Comparison of ENCODE assay signal across 9 cellular contexts in the genomic region with DNA sequence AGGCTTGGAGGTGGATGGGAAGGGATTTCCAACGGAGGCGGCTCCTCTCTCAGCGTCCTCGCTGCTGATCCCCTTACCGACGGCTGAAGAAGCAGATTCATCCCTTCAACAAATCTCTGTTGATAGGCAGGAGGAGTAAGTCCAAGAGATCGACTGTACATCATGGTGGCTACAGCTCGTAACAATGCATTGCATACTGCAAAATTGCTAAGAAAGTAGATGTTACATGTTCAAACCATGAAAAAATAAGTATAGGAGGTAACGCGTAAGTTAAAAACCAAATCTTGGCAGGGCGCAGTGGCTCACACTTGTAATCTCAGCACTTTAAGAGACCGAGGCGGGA. TPM values are rescaled to one million over a fixed set of nuclear protein-coding genes. Genes with fewer than 3 reads are reported as not detected.
DNase-seq lines count a peak whose midpoint lies in the region; ATAC-seq, FAIRE-seq and TF ChIP-seq lines count a peak whose summit lies in the region.
"Had no signal": no experiment of that assay in that cellular context is flagged by ENCODE, and none has a peak within 500 bp of the region (broad histone marks: within the 10 kb centered on the region; RNA-seq: fewer than 3 reads in every experiment).

No MANE protein-coding gene starts in this region.

- H4K91ac ChIP-seq in IMR-90 (ENCODE audit: insufficient read depth, low read depth, low read length) (no peak overlapping the region), neuronal stem cell (ENCODE audit: low read depth, low read length, poor library complexity) (no peak overlapping the region)

- H3K79me2 ChIP-seq in K562 (ENCODE audit: control insufficient read depth, insufficient read depth, low read length), result peaks cover 44% of the 10 kb centered on the region

- H3K27me3 Mint-ChIP-seq in CD8-positive, alpha-beta T cell (ENCODE audit: low read depth), result peaks cover 15% of the 10 kb centered on the region

- no peak for ATAC-seq in CD8-positive, alpha-beta T cell
- ATAC-seq in IMR-90 (ENCODE audit: low read depth), result no peak
- ATAC-seq in K562, result no peak
- ATAC-seq in HG03521 (IDR thresholded peaks at IDR 0.05; ENCODE audit: unreplicated experiment), result no peak
- ATAC-seq in gastroesophageal sphincter, result no peak
- ATAC-seq in HG02798 (IDR thresholded peaks at IDR 0.05; ENCODE audit: poor library complexity, unreplicated experiment), result no peak

- dilution Hi-C loops in IMR-90 (cut with HindIII; ENCODE audit: low sequenced_read_pairs, unreplicated experiment), result no loop called here

- peak overlapping the region; percentile 86 for H3K4me3 Mint-ChIP-seq in CD8-positive, alpha-beta T cell

- H3K9me3 ChIP-seq in CD8-positive, alpha-beta T cell (ENCODE audit: low read length), result no peaks in the 10 kb centered on the region
- H3K9me3 ChIP-seq in IMR-90 (ENCODE audit: control insufficient read depth, insufficient read depth, low read length) (no peaks in the 10 kb centered on the region; the same call in 1 of the 2 replicates), K562 (replicated peaks; ENCODE audit: control insufficient read depth, insufficient read depth, low read depth, low read length) (peaks cover 6% of the 10 kb centered on the region; the same call in 1 of the 2 replicates), neuronal stem cell (replicated peaks in 1 of 2; ENCODE audit: control insufficient read depth in 2 of 2, insufficient read depth in 1 of 2, low read depth in 1 of 2, low read length in 2 of 2) (peaks cover 0 to 7% of the 10 kb centered on the region in 2 donors), gastroesophageal sphincter (no peaks in the 10 kb centered on the region)

- no peak for TF ChIP-seq CTCF in CD8-positive, alpha-beta T cell (IDR thresholded peaks at IDR 0.05)
- TF ChIP-seq CTCF in IMR-90 (conservative IDR thresholded peaks at IDR 0.05; ENCODE audit: low read depth, low read length) (no peak), K562 (IDR thresholded peaks at IDR 0.05 in 2 of 3, conservative IDR thresholded peaks at IDR 0.05 in 1 of 3; ENCODE audit: insufficient read depth in 2 of 3, low read depth in 1 of 3, low read length in 3 of 3) (no peak), gastroesophageal sphincter (IDR thresholded peaks at IDR 0.05) (no peak)

- TF ChIP-seq EP300 in K562 (IDR thresholded peaks at IDR 0.05; ENCODE audit: low read length) (no peak), gastroesophageal sphincter (IDR thresholded peaks at IDR 0.05) (no peak)

- H4K20me1 ChIP-seq in IMR-90 (ENCODE audit: insufficient read depth, low read length), result no peaks in the 10 kb centered on the region
- H4K20me1 ChIP-seq in K562 (replicated peaks; ENCODE audit: control insufficient read depth, insufficient read depth, low read length), result peaks cover 9% of the 10 kb centered on the region; the same call in 1 of the 2 replicates

- H3K27ac ChIP-seq in CD8-positive, alpha-beta T cell (ENCODE audit: low read depth, low read length), result no peak overlapping the region
- H3K27ac ChIP-seq in IMR-90 (ENCODE audit: insufficient read depth, low read length) (no peak overlapping the region), K562 (ENCODE audit: extremely low read depth, low read depth, low read length) (no peak overlapping the region), neuronal stem cell (replicated peaks; ENCODE audit: low read length) (no peak overlapping the region), gastroesophageal sphincter (peak overlapping the region in 1 of 4 donors; percentile 77)

- TF ChIP-seq RAD21 in IMR-90 (IDR thresholded peaks at IDR 0.05; ENCODE audit: low read length) (no peak), K562 (CRISPR knock-in tag; conservative IDR thresholded peaks at IDR 0.05 in 1 of 2, IDR thresholded peaks at IDR 0.05 in 1 of 2) (no peak)

- no peak overlapping the region for H4K8ac ChIP-seq in IMR-90 (ENCODE audit: low read depth in 2 of 2, low read length in 2 of 2)
- no peak overlapping the region for H4K8ac ChIP-seq in neuronal stem cell (ENCODE audit: low read depth, low read length)

- H3K79me1 ChIP-seq in IMR-90 (ENCODE audit: low read depth in 1 of 2, low read length in 2 of 2) (peaks cover 11 to 26% of the 10 kb centered on the region in 2 experiments; a peak in 3 of 4 replicates), neuronal stem cell (ENCODE audit: low read depth, low read length) (peaks cover 15% of the 10 kb centered on the region)

- H2BK20ac ChIP-seq in IMR-90 (ENCODE audit: low read depth, low read length), result no peak overlapping the region

- H3K4me1 Mint-ChIP-seq in CD8-positive, alpha-beta T cell (ENCODE audit: low read depth), result peaks cover 23% of the 10 kb centered on the region

- CTCF ChIA-PET in CD8-positive, alpha-beta T cell (lab: Charles Lee), result interaction anchor here (2.7 kb wide), 1 partner anchor 92 kb away, joined by 11 read pairs; no protein-coding TSS in a partner anchor
- CTCF ChIA-PET in IMR-90 (lab: Yijun Ruan, JAX) (no interaction called here), K562 (lab: Yijun Ruan, JAX; ENCODE audit: low intra/inter-chr PET ratio) (no interaction called here)

- H3K9me3 Mint-ChIP-seq in CD8-positive, alpha-beta T cell, result no peaks in the 10 kb centered on the region

- no peaks in the 10 kb centered on the region for H3K27me3 ChIP-seq in CD8-positive, alpha-beta T cell (ENCODE audit: insufficient read depth, low read length)
- H3K27me3 ChIP-seq in IMR-90 (ENCODE audit: control insufficient read depth, insufficient read depth, low read length) (no peaks in the 10 kb centered on the region), K562 (ENCODE audit: control insufficient read depth in 2 of 2, insufficient read depth in 2 of 2, low read length in 2 of 2) (peaks cover 11 to 21% of the 10 kb centered on the region in 2 experiments; a peak in 4 of 5 replicates), neuronal stem cell (ENCODE audit: control insufficient read depth in 3 of 3, insufficient read depth in 3 of 3, low read depth in 1 of 3, low read length in 3 of 3) (no peaks in the 10 kb centered on the region), gastroesophageal sphincter (peaks cover 16% of the 10 kb centered on the region)

- FAIRE-seq in K562 (lab: Jason Lieb, UNC), result no peak
- FAIRE-seq: colon had no signal

- in situ Hi-C loops in IMR-90 (cut with MboI; ENCODE audit: low sequenced_read_pairs), result no loop called here
- in situ Hi-C loops in K562 (cut with MboI), result no loop called here

- H2AK5ac ChIP-seq in IMR-90 (ENCODE audit: low read depth, low read length), result no peak overlapping the region
- no peak overlapping the region for H2AK5ac ChIP-seq in neuronal stem cell (ENCODE audit: low read depth, low read length)

- H2BK12ac ChIP-seq in neuronal stem cell (ENCODE audit: low read length), result no peak overlapping the region

- H3K23ac ChIP-seq in IMR-90 (ENCODE audit: low read depth, low read length), result no peak overlapping the region
- H3K23ac ChIP-seq in neuronal stem cell (ENCODE audit: low read depth, low read length, poor library complexity), result no peak overlapping the region

- H3K9ac ChIP-seq in IMR-90 (ENCODE audit: low read depth, low read length) (no peak overlapping the region), K562 (ENCODE audit: insufficient read depth in 1 of 2, low read depth in 2 of 2, low read length in 2 of 2) (no peak overlapping the region), neuronal stem cell (ENCODE audit: low read depth, low read length, poor library complexity) (no peak overlapping the region)

- no peaks in the 10 kb centered on the region for H3K36me3 ChIP-seq in CD8-positive, alpha-beta T cell (ENCODE audit: insufficient read depth, low read length)
- H3K36me3 ChIP-seq in IMR-90 (ENCODE audit: control insufficient read depth, insufficient read depth, low read length) (peaks cover 17% of the 10 kb centered on the region), K562 (ENCODE audit: control insufficient read depth, insufficient read depth, low read length) (peaks cover 29% of the 10 kb centered on the region), neuronal stem cell (replicated peaks in 1 of 2; ENCODE audit: control insufficient read depth in 2 of 2, insufficient read depth in 2 of 2, low read length in 2 of 2) (peaks cover 15 to 19% of the 10 kb centered on the region in 2 donors), gastroesophageal sphincter (peaks cover 0 to 19% of the 10 kb centered on the region in 2 donors)

- H2BK5ac ChIP-seq in IMR-90 (ENCODE audit: low read depth, low read length, poor library complexity, severe bottlenecking), result no peak overlapping the region
- H2BK5ac ChIP-seq in neuronal stem cell (ENCODE audit: low read length), result no peak overlapping the region

- POLR2A ChIA-PET in CD8-positive, alpha-beta T cell (lab: Charles Lee), result interaction anchor here (1.3 kb wide), 1 partner anchor 43 kb away, joined by 4 read pairs; the partner anchor contains the start of gene SGTA
- POLR2A ChIA-PET in IMR-90 (lab: Charles Lee; ENCODE audit: unreplicated experiment) (no interaction called here), K562 (lab: Yijun Ruan, JAX) (interaction anchor here (0.6 to 1.9 kb wide), 2 partner anchors 10 to 165 kb away, joined by 3 to 8 read pairs; no protein-coding TSS in a partner anchor)

- intact Hi-C loops in CD8-positive, alpha-beta T cell (cut with DNase I, micrococcal nuclease), result loop anchor here (1.0 kb wide), 5 partner anchors 9 to 504 kb away; partner anchors contain the start of genes GNG7 (in 2 of the 2), SGTA (in 2 of the 2), PLEKHJ1 (in 1 of the 2) and SF3A2 (in 1 of the 2)
- intact Hi-C loops in IMR-90 (cut with micrococcal nuclease) (loop anchor here (2.0 to 10.0 kb wide), 2 partner anchors 43 to 265 kb away; partner anchors contain the start of genes GADD45B and SGTA), K562 (cut with micrococcal nuclease) (loop anchor here (1.0 kb wide), 1 partner anchor 42 kb away; no protein-coding TSS in a partner anchor)

- H2AFZ ChIP-seq in IMR-90 (replicated peaks; ENCODE audit: low read length, poor library complexity) (peak overlapping the region; percentile 90), K562 (ENCODE audit: low read depth, low read length) (no peak overlapping the region), neuronal stem cell (ENCODE audit: low read length) (peak overlapping the region; percentile 82)

- H3K18ac ChIP-seq in IMR-90 (ENCODE audit: low read depth, low read length), result no peak overlapping the region
- no peak overlapping the region for H3K18ac ChIP-seq in neuronal stem cell (ENCODE audit: low read length)

- peaks cover 9% of the 10 kb centered on the region for H3K4me1 ChIP-seq in CD8-positive, alpha-beta T cell (ENCODE audit: insufficient read depth, low read length)
- H3K4me1 ChIP-seq in IMR-90 (ENCODE audit: control insufficient read depth, insufficient read depth, low read length) (no peaks in the 10 kb centered on the region; the same call in 1 of the 2 replicates), K562 (replicated peaks in 1 of 2; ENCODE audit: control insufficient read depth in 2 of 2, insufficient read depth in 2 of 2, low read length in 2 of 2) (peaks cover 5 to 14% of the 10 kb centered on the region in 2 experiments; a peak in 3 of 5 replicates), neuronal stem cell (ENCODE audit: control insufficient read depth in 2 of 2, insufficient read depth in 1 of 2, low read depth in 1 of 2, low read length in 2 of 2) (peaks cover 5 to 7% of the 10 kb centered on the region in 2 donors), gastroesophageal sphincter (peaks cover 0 to 21% (median 6%) of the 10 kb centered on the region in 3 donors)

- H2AK9ac ChIP-seq in IMR-90 (replicated peaks; ENCODE audit: low read depth, low read length, poor library complexity), result no peak overlapping the region

- no peak overlapping the region for H3K4me2 ChIP-seq in IMR-90 (ENCODE audit: low read depth, low read length)
- H3K4me2 ChIP-seq in K562 (ENCODE audit: insufficient read depth, low read length), result peak overlapping the region; percentile 46; the same call in 1 of the 2 replicates
- H3K4me2 ChIP-seq in neuronal stem cell (ENCODE audit: insufficient read depth, low read length, poor library complexity, severe bottlenecking), result no peak overlapping the region

- H3K14ac ChIP-seq in IMR-90 (replicated peaks; ENCODE audit: low read depth, low read length), result no peak overlapping the region
- no peak overlapping the region for H3K14ac ChIP-seq in neuronal stem cell (ENCODE audit: low read length)

- no peak overlapping the region for H3K4me3 ChIP-seq in CD8-positive, alpha-beta T cell (ENCODE audit: low read depth, low read length)
- H3K4me3 ChIP-seq in IMR-90 (ENCODE audit: insufficient read depth, low read depth, low read length), result no peak overlapping the region
- peak overlapping the region; percentile 99; the same call in 1 of the 2 replicates for H3K4me3 ChIP-seq in K562
- peak overlapping the region in 1 of 2 donors; percentile 30 for H3K4me3 ChIP-seq in neuronal stem cell (ENCODE audit: low read length in 2 of 2)
- H3K4me3 ChIP-seq in gastroesophageal sphincter, result no peak overlapping the region

- H3K4ac ChIP-seq in IMR-90 (ENCODE audit: low read depth, low read length), result no peak overlapping the region
- H3K4ac ChIP-seq in neuronal stem cell (ENCODE audit: low read length), result no peak overlapping the region

- no peak overlapping the region for H3K27ac Mint-ChIP-seq in CD8-positive, alpha-beta T cell

- H4K5ac ChIP-seq in IMR-90 (ENCODE audit: low read depth, low read length), result no peak overlapping the region

- peaks cover 24% of the 10 kb centered on the region for H3K36me3 Mint-ChIP-seq in CD8-positive, alpha-beta T cell

- H3K56ac ChIP-seq in IMR-90 (ENCODE audit: extremely low read depth, insufficient read depth, low read length), result no peak overlapping the region

- no peak for DNase-seq in CD8-positive, alpha-beta T cell
- DNase-seq in IMR-90 (no peak), K562 (ENCODE audit: extremely low read depth in 1 of 4, low spot score in 3 of 4) (no peak), neuronal stem cell (ENCODE audit: low spot score) (no peak), NCI-H69 (lab: John Stamatoyannopoulos, UW) (no peak)

- no peak overlapping the region for H2BK15ac ChIP-seq in IMR-90 (ENCODE audit: low read depth, low read length)
- no peak overlapping the region for H2BK15ac ChIP-seq in neuronal stem cell (ENCODE audit: low read length)

- H2BK120ac ChIP-seq in IMR-90 (ENCODE audit: low read depth, low read length) (no peak overlapping the region), neuronal stem cell (ENCODE audit: low read depth, low read length) (no peak overlapping the region)

- WGBS in IMR-90 (ENCODE audit: extremely low coverage in 2 of 2, insufficient read length in 1 of 2), 2 experiments, result no CpG with 5 or more reads among the region's 13 CpGs
- 48% methylated on average over 13 of the region's 13 CpGs for WGBS in K562 (ENCODE audit: insufficient coverage, low coverage, missing lambda C conversion rate)
- no CpG with 5 or more reads among the region's 13 CpGs for WGBS in neuronal stem cell (ENCODE audit: extremely low coverage in 2 of 2, insufficient read length in 2 of 2, insufficient replicate concordance in 1 of 2), 2 donors
- 38 to 67% methylated on average over 8 to 10 of the region's 13 CpGs for WGBS in gastroesophageal sphincter (ENCODE audit: low coverage in 1 of 2), 2 donors

- BruUV-seq in IMR-90 (replicated peaks; lab: Mats Ljungman, UMichigan) (no TSS peak), K562 (replicated peaks; lab: Mats Ljungman, UMichigan) (no TSS peak)

- TF ChIP-seq POLR2A in IMR-90 (IDR thresholded peaks at IDR 0.05; ENCODE audit: low read depth, low read length) (no peak), K562 (conservative IDR thresholded peaks at IDR 0.05) (no peak), gastroesophageal sphincter (IDR thresholded peaks at IDR 0.05) (no peak)

- 0 out of 2 replicates have a peak, but pooled peaks cover 2% of the 10 kb centered on the region for H3K9me1 ChIP-seq in IMR-90 (ENCODE audit: insufficient read depth, low read length)
- H3K9me1 ChIP-seq in K562 (ENCODE audit: control insufficient read depth, insufficient read depth, low read length), result no peaks in the 10 kb centered on the region

RNA-seq across cellular contexts. Expression of gene SLC39A3, which starts 0.5 kb away (rescaled TPM):
- 10 to 100 TPM; 11.7 to 12.0 TPM for total RNA-seq in CD8-positive, alpha-beta T cell
- total RNA-seq in IMR-90 (2012; rRNA removed) (12.4 and 12.8 TPM in 2 replicates), K562 (2014; rRNA removed) (161 and 172 TPM in 2 replicates), K562 (2014; rRNA removed; fragmentation: Illumina TruSeq; extraction: Trizol) (58.6 and 93.5 TPM in 2 replicates), K562 (2015; rRNA removed; fragmentation: Illumina TruSeq; extraction: Trizol) (87.1 and 91.3 TPM in 2 replicates), K562 (2021) (149 and 152 TPM in 2 replicates), gastroesophageal sphincter (10 to 100 TPM; 26.3 to 42.7 (median 30.7) TPM)
- polyA plus RNA-seq in IMR-90 (2012; rRNA removed) (38.2 and 45.1 TPM in 2 replicates), K562 (2011; rRNA removed) (127 and 145 TPM in 2 replicates), K562 (2014; fragmentation: Illumina TruSeq; extraction: Trizol) (215 and 268 TPM in 2 replicates), K562 (2014; fragmentation: Nextera tagmentation; extraction: Ambion mirVana) (1 to 10 TPM; 2.3 to 3.6 TPM), K562 (2014; rRNA removed) (165 and 173 TPM in 2 replicates)
- 47.7 and 51.5 TPM in 2 replicates for polyA plus RNA-seq in IMR-90 (2012; cell fraction: cytosol; rRNA removed)
- polyA plus RNA-seq in IMR-90 (2012; cell fraction: nucleus; rRNA removed; ENCODE audit: low replicate concordance), result 12.3 and 24.3 TPM in 2 replicates
- total RNA-seq in K562 (2011; cell fraction: chromatin; rRNA removed; ENCODE audit: low replicate concordance), result 117 and 251 TPM in 2 replicates
- total RNA-seq in K562 (2011; cell fraction: nucleolus; rRNA removed), result 298 and 302 TPM in 2 replicates
- 179 and 217 TPM in 2 replicates for total RNA-seq in K562 (2011; cell fraction: nucleoplasm; rRNA removed)
- polyA plus RNA-seq in K562 (2011; cell fraction: cytosol; rRNA removed), result 193 and 267 TPM in 2 replicates
- 120 and 140 TPM in 2 replicates for polyA plus RNA-seq in K562 (2011; cell fraction: nucleus; rRNA removed)
- 107 and 221 TPM in 2 replicates for polyA plus RNA-seq in K562 (2012)
- polyA minus RNA-seq in K562 (2011; rRNA and poly(A)+ RNA removed), result 62.5 and 83.9 TPM in 2 replicates
- polyA minus RNA-seq in K562 (2011; cell fraction: cytosol; rRNA and poly(A)+ RNA removed), result 76.8 and 77.8 TPM in 2 replicates
- polyA minus RNA-seq in K562 (2011; cell fraction: nucleus; rRNA and poly(A)+ RNA removed), result 36.1 and 44.7 TPM in 2 replicates
- 19.0 TPM for polyA plus RNA-seq in neuronal stem cell (2013, experiment 1 of 2)
- 19.4 TPM for polyA plus RNA-seq in neuronal stem cell (2013, experiment 2 of 2)

RNA-seq across cellular contexts. Expression of gene DIRAS1, which starts 19.1 kb away (rescaled TPM):
- under 1 TPM; 0.19 to 0.42 TPM for total RNA-seq in CD8-positive, alpha-beta T cell
- total RNA-seq in IMR-90 (2012; rRNA removed) (1.4 and 2.5 TPM in 2 replicates), K562 (2014; rRNA removed) (2.2 and 3.3 TPM in 2 replicates), K562 (2014; rRNA removed; fragmentation: Illumina TruSeq; extraction: Trizol) (2.3 TPM in 2 replicates), K562 (2015; rRNA removed; fragmentation: Illumina TruSeq; extraction: Trizol) (2.9 and 3.3 TPM in 2 replicates), K562 (2021) (12.0 and 12.8 TPM in 2 replicates), gastroesophageal sphincter (10 to 100 TPM in 3 of 4 donors, 1 to 10 TPM in 1; 4.7 to 25.8 (median 11.7) TPM)
- polyA plus RNA-seq in IMR-90 (2012; rRNA removed) (10.3 and 14.0 TPM in 2 replicates), K562 (2011; rRNA removed) (7.3 and 12.0 TPM in 2 replicates), K562 (2014; fragmentation: Illumina TruSeq; extraction: Trizol) (3.8 and 4.9 TPM in 2 replicates), K562 (2014; fragmentation: Nextera tagmentation; extraction: Ambion mirVana) (under 1 TPM; 0.11 to 0.18 TPM), K562 (2014; rRNA removed) (4.7 and 6.0 TPM in 2 replicates)
- 5.3 and 12.6 TPM in 2 replicates for polyA plus RNA-seq in IMR-90 (2012; cell fraction: cytosol; rRNA removed)
- 9.8 and 18.4 TPM in 2 replicates for polyA plus RNA-seq in IMR-90 (2012; cell fraction: nucleus; rRNA removed; ENCODE audit: low replicate concordance)
- total RNA-seq in K562 (2011; cell fraction: chromatin; rRNA removed; ENCODE audit: low replicate concordance), result 5.2 and 12.7 TPM in 2 replicates
- 5.7 and 6.5 TPM in 2 replicates for total RNA-seq in K562 (2011; cell fraction: nucleolus; rRNA removed)
- total RNA-seq in K562 (2011; cell fraction: nucleoplasm; rRNA removed), result 4.3 and 5.3 TPM in 2 replicates
- polyA plus RNA-seq in K562 (2011; cell fraction: cytosol; rRNA removed), result 8.0 and 16.3 TPM in 2 replicates
- 10.3 and 10.5 TPM in 2 replicates for polyA plus RNA-seq in K562 (2011; cell fraction: nucleus; rRNA removed)
- polyA plus RNA-seq in K562 (2012), result 5.1 and 7.3 TPM in 2 replicates
- polyA minus RNA-seq in K562 (2011; rRNA and poly(A)+ RNA removed), result 10.2 and 11.4 TPM in 2 replicates
- 8.0 and 8.7 TPM in 2 replicates for polyA minus RNA-seq in K562 (2011; cell fraction: cytosol; rRNA and poly(A)+ RNA removed)
- polyA minus RNA-seq in K562 (2011; cell fraction: nucleus; rRNA and poly(A)+ RNA removed), result 1.8 and 2.6 TPM in 2 replicates
- 3.1 TPM for polyA plus RNA-seq in neuronal stem cell (2013, experiment 1 of 2)
- 3.5 TPM for polyA plus RNA-seq in neuronal stem cell (2013, experiment 2 of 2)

RNA-seq across cellular contexts. Expression of gene GNG7, which starts 37.8 kb away (rescaled TPM):
- total RNA-seq in CD8-positive, alpha-beta T cell, result 1 to 10 TPM; 2.6 to 2.9 TPM
- total RNA-seq in IMR-90 (2012; rRNA removed) (under 0.01 TPM in 2 replicates), K562 (2014; rRNA removed) (0.09 TPM in 1 of 2 replicates, not detected in the other), K562 (2014; rRNA removed; fragmentation: Illumina TruSeq; extraction: Trizol) (0.04 TPM in 1 of 2 replicates, not detected in the other), K562 (2015; rRNA removed; fragmentation: Illumina TruSeq; extraction: Trizol) (0.04 TPM in 2 replicates), K562 (2021) (0.11 and 0.20 TPM in 2 replicates), gastroesophageal sphincter (10 to 100 TPM in 2 of 4 donors, 1 to 10 TPM in 2; 4.7 to 15.6 (median 9.2) TPM)
- polyA plus RNA-seq in IMR-90 (2012; rRNA removed) (0.19 and 0.21 TPM in 2 replicates), K562 (2011; rRNA removed) (0.08 and 0.12 TPM in 2 replicates), K562 (2014; fragmentation: Illumina TruSeq; extraction: Trizol) (0.04 TPM in 2 replicates), K562 (2014; fragmentation: Nextera tagmentation; extraction: Ambion mirVana) (under 1 TPM in 1 of 2 experiments, not detected in 1; 0.01 TPM), K562 (2014; rRNA removed) (0.07 TPM in 1 of 2 replicates, not detected in the other)
- 0.29 and 0.43 TPM in 2 replicates for polyA plus RNA-seq in IMR-90 (2012; cell fraction: cytosol; rRNA removed)
- 0.37 and 0.46 TPM in 2 replicates for polyA plus RNA-seq in IMR-90 (2012; cell fraction: nucleus; rRNA removed; ENCODE audit: low replicate concordance)
- 0.09 and 0.16 TPM in 2 replicates for total RNA-seq in K562 (2011; cell fraction: chromatin; rRNA removed; ENCODE audit: low replicate concordance)
- total RNA-seq in K562 (2011; cell fraction: nucleolus; rRNA removed), result under 0.01 and 0.13 TPM in 2 replicates
- total RNA-seq in K562 (2011; cell fraction: nucleoplasm; rRNA removed), result 0.15 TPM in 1 of 2 replicates, not detected in the other
- polyA plus RNA-seq in K562 (2011; cell fraction: cytosol; rRNA removed), result 0.15 and 0.27 TPM in 2 replicates
- 0.04 and 0.22 TPM in 2 replicates for polyA plus RNA-seq in K562 (2011; cell fraction: nucleus; rRNA removed)
- 0.10 and 0.53 TPM in 2 replicates for polyA plus RNA-seq in K562 (2012)
- 0.03 TPM in 1 of 2 replicates, not detected in the other for polyA minus RNA-seq in K562 (2011; rRNA and poly(A)+ RNA removed)
- not detected in 2 replicates for polyA minus RNA-seq in K562 (2011; cell fraction: cytosol; rRNA and poly(A)+ RNA removed)
- polyA minus RNA-seq in K562 (2011; cell fraction: nucleus; rRNA and poly(A)+ RNA removed), result not detected in 2 replicates
- polyA plus RNA-seq in neuronal stem cell (2013, experiment 1 of 2), result 7.9 TPM
- polyA plus RNA-seq in neuronal stem cell (2013, experiment 2 of 2), result 8.1 TPM

RNA-seq across cellular contexts. Expression of gene SGTA, which starts 42.8 kb away (rescaled TPM):
- total RNA-seq in CD8-positive, alpha-beta T cell, result 10 to 100 TPM; 38.2 to 38.9 TPM
- total RNA-seq in IMR-90 (2012; rRNA removed), result 17.4 and 20.6 TPM in 2 replicates
- polyA plus RNA-seq in IMR-90 (2012; rRNA removed), result 72.9 and 89.7 TPM in 2 replicates
- polyA plus RNA-seq in IMR-90 (2012; cell fraction: cytosol; rRNA removed), result 87.9 and 139 TPM in 2 replicates
- polyA plus RNA-seq in IMR-90 (2012; cell fraction: nucleus; rRNA removed; ENCODE audit: low replicate concordance), result 60.8 and 101 TPM in 2 replicates
- total RNA-seq in K562 (2011; cell fraction: chromatin; rRNA removed; ENCODE audit: low replicate concordance), result 53.5 and 114 TPM in 2 replicates
- total RNA-seq in K562 (2011; cell fraction: nucleolus; rRNA removed), result 73.2 and 78.7 TPM in 2 replicates
- total RNA-seq in K562 (2011; cell fraction: nucleoplasm; rRNA removed), result 57.0 and 59.8 TPM in 2 replicates
- 73.2 and 106 TPM in 2 replicates for total RNA-seq in K562 (2014; rRNA removed)
- total RNA-seq in K562 (2014; rRNA removed; fragmentation: Illumina TruSeq; extraction: Trizol), result 16.2 and 18.1 TPM in 2 replicates
- 49.9 and 50.8 TPM in 2 replicates for total RNA-seq in K562 (2015; rRNA removed; fragmentation: Illumina TruSeq; extraction: Trizol)
- 106 and 110 TPM in 2 replicates for total RNA-seq in K562 (2021)
- 44.5 and 67.3 TPM in 2 replicates for polyA plus RNA-seq in K562 (2011; rRNA removed)
- polyA plus RNA-seq in K562 (2011; cell fraction: cytosol; rRNA removed), result 73.0 and 146 TPM in 2 replicates
- 65.8 and 104 TPM in 2 replicates for polyA plus RNA-seq in K562 (2011; cell fraction: nucleus; rRNA removed)
- polyA plus RNA-seq in K562 (2012), result 77.3 and 87.1 TPM in 2 replicates
- polyA plus RNA-seq in K562 (2014; fragmentation: Illumina TruSeq; extraction: Trizol), result 72.3 and 101 TPM in 2 replicates
- 1 to 10 TPM; 1.4 to 4.8 TPM for polyA plus RNA-seq in K562 (2014; fragmentation: Nextera tagmentation; extraction: Ambion mirVana)
- polyA plus RNA-seq in K562 (2014; rRNA removed), result 87.3 and 89.9 TPM in 2 replicates
- polyA minus RNA-seq in K562 (2011; rRNA and poly(A)+ RNA removed), result 10.3 and 19.1 TPM in 2 replicates
- 38.4 and 40.7 TPM in 2 replicates for polyA minus RNA-seq in K562 (2011; cell fraction: cytosol; rRNA and poly(A)+ RNA removed)
- polyA minus RNA-seq in K562 (2011; cell fraction: nucleus; rRNA and poly(A)+ RNA removed), result 17.5 and 20.0 TPM in 2 replicates
- 73.5 TPM for polyA plus RNA-seq in neuronal stem cell (2013, experiment 1 of 2)
- 71.9 TPM for polyA plus RNA-seq in neuronal stem cell (2013, experiment 2 of 2)
- 10 to 100 TPM; 45.3 to 65.5 (median 47.2) TPM for total RNA-seq in gastroesophageal sphincter

RNA-seq across cellular contexts. Expression of gene THOP1, which starts 45.0 kb away (rescaled TPM):
- total RNA-seq in CD8-positive, alpha-beta T cell, result 10 to 100 TPM; 23.4 to 27.7 TPM
- 57.5 and 62.8 TPM in 2 replicates for total RNA-seq in IMR-90 (2012; rRNA removed)
- 91.9 and 110 TPM in 2 replicates for polyA plus RNA-seq in IMR-90 (2012; rRNA removed)
- polyA plus RNA-seq in IMR-90 (2012; cell fraction: cytosol; rRNA removed), result 95.4 and 118 TPM in 2 replicates
- 119 and 345 TPM in 2 replicates for polyA plus RNA-seq in IMR-90 (2012; cell fraction: nucleus; rRNA removed; ENCODE audit: low replicate concordance)
- total RNA-seq in K562 (2011; cell fraction: chromatin; rRNA removed; ENCODE audit: low replicate concordance), result 161 and 433 TPM in 2 replicates
- total RNA-seq in K562 (2011; cell fraction: nucleolus; rRNA removed), result 163 and 178 TPM in 2 replicates
- total RNA-seq in K562 (2011; cell fraction: nucleoplasm; rRNA removed), result 128 and 148 TPM in 2 replicates
- total RNA-seq in K562 (2014; rRNA removed), result 255 and 325 TPM in 2 replicates
- total RNA-seq in K562 (2014; rRNA removed; fragmentation: Illumina TruSeq; extraction: Trizol), result 43.6 and 58.2 TPM in 2 replicates
- 97.6 and 106 TPM in 2 replicates for total RNA-seq in K562 (2015; rRNA removed; fragmentation: Illumina TruSeq; extraction: Trizol)
- total RNA-seq in K562 (2021), result 193 and 203 TPM in 2 replicates
- polyA plus RNA-seq in K562 (2011; rRNA removed), result 96.1 and 122 TPM in 2 replicates
- 93.4 and 185 TPM in 2 replicates for polyA plus RNA-seq in K562 (2011; cell fraction: cytosol; rRNA removed)
- polyA plus RNA-seq in K562 (2011; cell fraction: nucleus; rRNA removed), result 299 and 377 TPM in 2 replicates
- polyA plus RNA-seq in K562 (2012), result 128 and 152 TPM in 2 replicates
- 77.3 and 106 TPM in 2 replicates for polyA plus RNA-seq in K562 (2014; fragmentation: Illumina TruSeq; extraction: Trizol)
- 1 to 10 TPM; 1.3 to 2.0 TPM for polyA plus RNA-seq in K562 (2014; fragmentation: Nextera tagmentation; extraction: Ambion mirVana)
- 174 and 181 TPM in 2 replicates for polyA plus RNA-seq in K562 (2014; rRNA removed)
- polyA minus RNA-seq in K562 (2011; rRNA and poly(A)+ RNA removed), result 65.6 and 91.6 TPM in 2 replicates
- polyA minus RNA-seq in K562 (2011; cell fraction: cytosol; rRNA and poly(A)+ RNA removed), result 90.0 and 90.6 TPM in 2 replicates
- polyA minus RNA-seq in K562 (2011; cell fraction: nucleus; rRNA and poly(A)+ RNA removed), result 35.1 and 68.2 TPM in 2 replicates
- 82.0 TPM for polyA plus RNA-seq in neuronal stem cell (2013, experiment 1 of 2)
- polyA plus RNA-seq in neuronal stem cell (2013, experiment 2 of 2), result 74.8 TPM
- 10 to 100 TPM; 26.9 to 58.4 (median 38.7) TPM for total RNA-seq in gastroesophageal sphincter
